In the genomic region with DNA sequence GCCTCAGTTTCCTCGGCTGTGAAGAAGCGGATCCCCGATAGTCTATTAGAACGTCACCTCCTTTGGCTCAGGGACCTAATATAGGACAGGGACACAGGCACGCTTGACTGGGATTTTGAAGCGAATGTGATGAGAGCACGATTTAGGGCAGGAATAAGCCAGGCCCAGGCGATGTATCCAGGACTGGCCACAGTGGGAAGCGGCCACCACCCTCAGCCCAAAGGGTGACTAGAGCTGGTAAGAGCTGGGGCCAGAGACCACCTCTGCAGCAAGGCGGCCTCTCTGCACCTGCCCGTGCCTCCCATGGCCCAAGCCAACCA, we compare ENCODE assay signal across 17 cellular contexts.
DNase-seq lines count a peak whose midpoint lies in the region; ATAC-seq, FAIRE-seq and TF ChIP-seq lines count a peak whose summit lies in the region.
"Had no signal": no experiment of that assay in that cellular context is flagged by ENCODE, and none has a peak within 500 bp of the region (broad histone marks: within the 10 kb centered on the region; RNA-seq: fewer than 3 reads in every experiment).

No MANE protein-coding gene starts in this region.

- no peaks in the 10 kb centered on the region for H3K36me3 Mint-ChIP-seq in neural progenitor cell
- H3K36me3 Mint-ChIP-seq: CD8-positive, alpha-beta T cell had no signal

- no TSS peak for BruUV-seq in HepG2 (replicated peaks; lab: Mats Ljungman, UMichigan)

- H3K79me1 ChIP-seq in H1 (ENCODE audit: low read depth, low read length) = no peaks in the 10 kb centered on the region

- TF ChIP-seq RAD21 in HepG2 (CRISPR knock-in tag; IDR thresholded peaks at IDR 0.05) = no peak
- TF ChIP-seq RAD21 in H1 (IDR thresholded peaks at IDR 0.05 in 1 of 2, conservative IDR thresholded peaks at IDR 0.05 in 1 of 2; ENCODE audit: low read depth in 2 of 2, low read length in 2 of 2) = no peak

- no peaks in the 10 kb centered on the region for H3K9me3 ChIP-seq in HepG2 (ENCODE audit: low read length)
- no peaks in the 10 kb centered on the region for H3K9me3 ChIP-seq in right lobe of liver
- H3K9me3 ChIP-seq in H1 (ENCODE audit: insufficient read depth in 2 of 2, low read depth in 1 of 2, low read length in 1 of 2) = no peaks in the 10 kb centered on the region
- H3K9me3 ChIP-seq in neural progenitor cell (ENCODE audit: low read depth) = no peaks in the 10 kb centered on the region
- H3K9me3 ChIP-seq: BLaER1 treated with 17β-estradiol and CSF1 and Interleukin-3, amounts not matched to agents 10 nM and 100 nM had no signal

- DNase-seq in HepG2 (ENCODE audit: low spot score) = no peak
- DNase-seq in right lobe of liver = no peak
- DNase-seq in H1 (ENCODE audit: low read depth in 1 of 2, low spot score in 2 of 2) = no peak
- DNase-seq in neural progenitor cell (ENCODE audit: low spot score) = no peak
- DNase-seq in DMS153 treated with DMSO at 0.1 percent for 48 hours (lab: John Stamatoyannopoulos, UW; ENCODE audit: unreplicated experiment) = no peak
- DNase-seq in NCI-H1436 (lab: John Stamatoyannopoulos, UW) = no peak
- no peak for DNase-seq in NCI-H2029 (lab: John Stamatoyannopoulos, UW)
- DNase-seq: 8988T, Calu3, DND-41, EL, GOT3, H9 had no signal

- WGBS in HepG2 (ENCODE audit: low lambda C conversion rate) = 63% methylated on average over 9 of the region's 11 CpGs
- WGBS in right lobe of liver (ENCODE audit: insufficient coverage, low coverage, low lambda C conversion rate, missing lambda C conversion rate) = 69% methylated on average over 2 of the region's 11 CpGs
- WGBS in H1 (ENCODE audit: extremely low coverage in 1 of 2, insufficient coverage in 1 of 2, insufficient read length in 1 of 2, insufficient replicate concordance in 2 of 2, low coverage in 1 of 2, low lambda C conversion rate in 2 of 2, missing lambda C conversion rate in 1 of 2), 2 experiments = 96% methylated on average over 9 of the region's 11 CpGs; no CpG with 5 or more reads in 1 of the 2 experiments

- H3K4me3 Mint-ChIP-seq in neural progenitor cell = no peak overlapping the region
- H3K4me3 Mint-ChIP-seq: CD8-positive, alpha-beta T cell; H9 had no signal

- no peaks in the 10 kb centered on the region for H3K36me3 ChIP-seq in HepG2 (replicated peaks in 1 of 2; ENCODE audit: control insufficient read depth in 1 of 2, insufficient read depth in 2 of 2, low read length in 2 of 2)
- H3K36me3 ChIP-seq in right lobe of liver = no peaks in the 10 kb centered on the region
- no peaks in the 10 kb centered on the region for H3K36me3 ChIP-seq in H1 (ENCODE audit: control insufficient read depth in 2 of 4, insufficient read depth in 4 of 4, low read length in 3 of 4)
- H3K36me3 ChIP-seq in neural progenitor cell = no peaks in the 10 kb centered on the region
- H3K36me3 ChIP-seq: BLaER1 treated with 17β-estradiol and CSF1 and Interleukin-3, amounts not matched to agents 10 nM and 100 nM had no signal

- H3K4me2 ChIP-seq in HepG2 (ENCODE audit: low read depth, low read length) = no peak overlapping the region
- no peak overlapping the region for H3K4me2 ChIP-seq in H1 (ENCODE audit: insufficient read depth in 1 of 2, low read depth in 2 of 2, low read length in 2 of 2)
- H3K4me2 ChIP-seq in neural progenitor cell = no peak overlapping the region

- TF ChIP-seq CTCF in HepG2 (CRISPR knock-in tag; IDR thresholded peaks at IDR 0.05) = no peak
- TF ChIP-seq CTCF in right lobe of liver (IDR thresholded peaks at IDR 0.05) = no peak
- TF ChIP-seq CTCF in H1 (IDR thresholded peaks at IDR 0.05; ENCODE audit: control extremely low read depth in 1 of 3, insufficient read depth in 1 of 3, low read depth in 1 of 3, low read length in 3 of 3) = no peak
- no peak for TF ChIP-seq CTCF in neural progenitor cell (IDR thresholded peaks at IDR 0.05)

- TF ChIP-seq EP300 in HepG2 (IDR thresholded peaks at IDR 0.05; ENCODE audit: low read depth in 2 of 2, low read length in 2 of 2) (no peak), HepG2 (CRISPR knock-in tag; IDR thresholded peaks at IDR 0.05; ENCODE audit: borderline replicate concordance) (no peak), H1 (IDR thresholded peaks at IDR 0.05; ENCODE audit: borderline replicate concordance in 1 of 2, low read depth in 2 of 2, low read length in 2 of 2) (no peak)

- peaks cover 19% of the 10 kb centered on the region for H3K27me3 Mint-ChIP-seq in neural progenitor cell (ENCODE audit: insufficient read depth, low read depth)

- H3K4me1 ChIP-seq in HepG2 (ENCODE audit: insufficient read depth, low read length) = peaks cover 25% of the 10 kb centered on the region
- peaks cover 0 to 5% (median 2%) of the 10 kb centered on the region in 4 donors for H3K4me1 ChIP-seq in right lobe of liver
- H3K4me1 ChIP-seq in H1 (replicated peaks in 1 of 4; ENCODE audit: control insufficient read depth in 3 of 4, insufficient read depth in 4 of 4, low read length in 3 of 4) = peaks cover 0 to 23% (median 12%) of the 10 kb centered on the region in 4 experiments; a peak in 6 of 7 replicates
- peaks cover 32% of the 10 kb centered on the region for H3K4me1 ChIP-seq in neural progenitor cell

- 0 out of 2 replicates have a peak overlapping the region, but pooled peaks have one; percentile 37 for H2BK15ac ChIP-seq in H1 (ENCODE audit: low read length)

- no peak overlapping the region for H3K23ac ChIP-seq in H1 (ENCODE audit: insufficient read length)

- ATAC-seq in HepG2 (no peak), right lobe of liver (no peak), HG02798 (IDR thresholded peaks at IDR 0.05; ENCODE audit: poor library complexity, unreplicated experiment) (no peak)
- ATAC-seq: CD8-positive, alpha-beta T cell; GM12878 had no signal

- H3K27me3 ChIP-seq in HepG2 (ENCODE audit: control insufficient read depth in 1 of 2, insufficient read depth in 2 of 2, low read length in 2 of 2) (peaks cover 4 to 24% of the 10 kb centered on the region in 2 experiments), right lobe of liver (no peaks in the 10 kb centered on the region), H1 (replicated peaks in 1 of 4; ENCODE audit: control insufficient read depth in 3 of 4, extremely low read depth in 1 of 4, insufficient read depth in 3 of 4, low read length in 3 of 4) (no peaks in the 10 kb centered on the region; a peak in 1 of 7 replicates), neural progenitor cell (no peaks in the 10 kb centered on the region)
- H3K27me3 ChIP-seq: BLaER1 treated with 17β-estradiol and CSF1 and Interleukin-3, amounts not matched to agents 10 nM and 100 nM had no signal

- H3K79me2 ChIP-seq in HepG2 (ENCODE audit: insufficient read depth, low read length) (no peaks in the 10 kb centered on the region), H1 (ENCODE audit: control insufficient read depth in 1 of 2, insufficient read depth in 2 of 2, low read length in 2 of 2) (no peaks in the 10 kb centered on the region), neural progenitor cell (ENCODE audit: low read depth) (no peaks in the 10 kb centered on the region)

- no peak overlapping the region for H4K91ac ChIP-seq in H1 (replicated peaks; ENCODE audit: insufficient read length, low read length)

- FAIRE-seq in HepG2 (lab: Jason Lieb, UNC) (no peak), H1 (lab: Jason Lieb, UNC) (no peak)
- FAIRE-seq: GM12878 had no signal

- no peak overlapping the region for H3K56ac ChIP-seq in H1 (replicated peaks; ENCODE audit: insufficient read length, low read depth, low read length)

- POLR2A ChIA-PET in HepG2 (lab: Yijun Ruan, JAX) = interaction anchor here (2.3 kb wide), 1 partner anchor 33 kb away, joined by 9 read pairs; no protein-coding TSS in a partner anchor
- POLR2A ChIA-PET in H1 (lab: Charles Lee; ENCODE audit: partially characterized antibody) = interaction anchor here (1.6 kb wide), 1 partner anchor 9 kb away, joined by 7 read pairs; no protein-coding TSS in a partner anchor

- TF ChIP-seq POLR2A in HepG2 (IDR thresholded peaks at IDR 0.05; ENCODE audit: insufficient read depth in 1 of 2, low read depth in 2 of 2, low read length in 2 of 2) (no peak), right lobe of liver (IDR thresholded peaks at IDR 0.05) (no peak), H1 (IDR thresholded peaks at IDR 0.05; ENCODE audit: control extremely low read depth in 1 of 2, low read depth in 2 of 2, low read length in 2 of 2) (no peak)

- H3K23me2 ChIP-seq in H1 (ENCODE audit: low read depth, low read length) = no peaks in the 10 kb centered on the region

- H2AK5ac ChIP-seq in H1 (ENCODE audit: low read depth, low read length) = no peak overlapping the region; the same call in 1 of the 2 replicates

- peak overlapping the region; percentile 56; the same call in 1 of the 2 replicates for H2BK12ac ChIP-seq in H1 (ENCODE audit: low read depth, low read length)

- H3K9me3 Mint-ChIP-seq in neural progenitor cell = no peaks in the 10 kb centered on the region
- H3K9me3 Mint-ChIP-seq: CD8-positive, alpha-beta T cell; H9 had no signal

- H3K27ac Mint-ChIP-seq in neural progenitor cell = peak overlapping the region; percentile 100
- H3K27ac Mint-ChIP-seq: CD8-positive, alpha-beta T cell had no signal

- H3F3A ChIP-seq in neural progenitor cell (ENCODE audit: low read depth) = peaks cover 8% of the 10 kb centered on the region

- H3K14ac ChIP-seq in H1 (ENCODE audit: insufficient read length) = no peak overlapping the region

- 0 out of 2 replicates have a peak overlapping the region, but pooled peaks have one; percentile 3 for H2BK5ac ChIP-seq in H1 (ENCODE audit: low read depth, low read length)

- H3K18ac ChIP-seq in H1 (ENCODE audit: extremely low read depth, low read length) = no peak overlapping the region

- H3K4ac ChIP-seq in H1 (replicated peaks; ENCODE audit: insufficient read length, low read depth, low read length) = no peak overlapping the region

- in situ Hi-C loops in HepG2 (cut with HindIII; ENCODE audit: extremely low pct_ligation_motif_present, low pct_unique_long_range_greater_than_20kb) = loop anchor here (5.0 to 25.0 kb wide), 3 partner anchors 46 to 191 kb away; a partner anchor contains a TSS

- H2BK120ac ChIP-seq in H1 (replicated peaks; ENCODE audit: low read depth, low read length) = no peak overlapping the region

- peaks cover 60% of the 10 kb centered on the region for H3K4me1 Mint-ChIP-seq in neural progenitor cell

- H4K20me1 ChIP-seq in HepG2 (ENCODE audit: insufficient read depth, low read length) (no peaks in the 10 kb centered on the region), H1 (replicated peaks in 1 of 2; ENCODE audit: control insufficient read depth in 1 of 2, insufficient read depth in 2 of 2, low read length in 2 of 2) (no peaks in the 10 kb centered on the region), neural progenitor cell (ENCODE audit: low read depth) (no peaks in the 10 kb centered on the region)
- H4K20me1 ChIP-seq: BLaER1 treated with 17β-estradiol and CSF1 and Interleukin-3, amounts not matched to agents 10 nM and 100 nM had no signal

- H4K5ac ChIP-seq in H1 (ENCODE audit: insufficient read length, low read depth, low read length) = no peak overlapping the region

- no peak overlapping the region for H4K8ac ChIP-seq in H1 (ENCODE audit: extremely low read depth, insufficient read depth, low read length)

- intact Hi-C loops in HepG2 (cut with micrococcal nuclease; ENCODE audit: unreplicated experiment) (no loop called here), right lobe of liver (cut with DNase I) (loop anchor here in 1 of 2 donors (10.0 kb wide), 1 partner anchor 224 kb away; no protein-coding TSS in a partner anchor)

- H3K4me3 ChIP-seq in HepG2 (replicated peaks in 1 of 3; ENCODE audit: insufficient read depth in 1 of 3, low read depth in 2 of 3, low read length in 3 of 3) (no peak overlapping the region), right lobe of liver (no peak overlapping the region), H1 (ENCODE audit: extremely low read depth in 1 of 4, insufficient read depth in 2 of 4, low read depth in 3 of 4, low read length in 4 of 4) (no peak overlapping the region), neural progenitor cell (no peak overlapping the region)
- H3K4me3 ChIP-seq: BLaER1 treated with 17β-estradiol and CSF1 and Interleukin-3, amounts not matched to agents 10 nM and 100 nM; GM12878 had no signal

- H3K27ac ChIP-seq in HepG2 (ENCODE audit: extremely low read length, insufficient read depth, low read length) (no peak overlapping the region), right lobe of liver (no peak overlapping the region), H1 (ENCODE audit: low read depth, low read length) (no peak overlapping the region), neural progenitor cell (no peak overlapping the region)
- H3K27ac ChIP-seq: BLaER1 treated with 17β-estradiol and CSF1 and Interleukin-3, amounts not matched to agents 10 nM and 100 nM had no signal

- no peak overlapping the region for H2BK20ac ChIP-seq in H1 (ENCODE audit: low read length)

- H3K9ac ChIP-seq in HepG2 (ENCODE audit: insufficient read depth, low read depth, low read length) (no peak overlapping the region), H1 (replicated peaks in 1 of 4; ENCODE audit: extremely low read depth in 1 of 4, low read depth in 3 of 4, low read length in 3 of 4) (no peak overlapping the region), neural progenitor cell (no peak overlapping the region)

- CTCF ChIA-PET in HepG2 (lab: Yijun Ruan, JAX; ENCODE audit: low intra/inter-chr PET ratio, low total read pairs) (interaction anchor here (9.2 kb wide), 1 partner anchor 82 kb away, joined by 226 read pairs; no protein-coding TSS in a partner anchor), H1 (lab: Charles Lee; ENCODE audit: partially characterized antibody) (interaction anchor here (0.6 to 23.6 kb wide), 12 partner anchors 10 to 254 kb away, joined by 4 to 554 read pairs (median 28); no protein-coding TSS in a partner anchor)

- H2AFZ ChIP-seq in HepG2 (ENCODE audit: low read length) = no peak overlapping the region
- H2AFZ ChIP-seq in H1 (ENCODE audit: low read length) = no peak overlapping the region
- H2AFZ ChIP-seq in neural progenitor cell (replicated peaks) = no peak overlapping the region
